Comparison of ENCODE assay signal across 4 cellular contexts in the genomic region with DNA sequence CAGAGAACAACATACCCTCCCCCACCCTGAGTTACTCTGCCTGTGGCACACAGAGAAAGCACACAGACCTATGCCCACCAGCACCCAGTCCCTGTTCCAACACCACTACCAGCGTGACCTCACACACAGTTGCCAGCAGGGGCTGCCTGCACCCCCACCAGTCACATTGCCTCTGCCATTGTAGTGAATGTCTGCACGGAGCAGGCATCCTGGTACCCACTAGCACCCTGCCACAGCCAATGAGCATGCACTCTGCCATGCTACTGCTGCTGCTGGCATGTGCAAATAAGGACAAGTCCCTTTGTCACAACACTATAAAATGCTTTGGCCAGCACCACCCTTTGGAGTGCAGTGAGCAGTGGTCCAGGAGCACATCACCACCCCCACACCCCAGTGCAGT. TPM values are rescaled to one million over a fixed set of nuclear protein-coding genes. Genes with fewer than 3 reads are reported as not detected.
"Had no signal": no experiment of that assay in that cellular context is flagged by ENCODE, and none has a peak within 500 bp of the region (broad histone marks: within the 10 kb centered on the region; RNA-seq: fewer than 3 reads in every experiment).

No MANE protein-coding gene starts in this region.

- DNase-seq: GDM1, GF-D8 had no signal

- ATAC-seq: GM12878 had no signal

- H3K4me3 ChIP-seq: GM12878 had no signal

RNA-seq across cellular contexts. Expression of a gene that starts 47.1 kb away (rescaled TPM):
- total RNA-seq: G401, GM12878 had no signal
